ENCODE assay signal across 32 cellular contexts in the genomic region with DNA sequence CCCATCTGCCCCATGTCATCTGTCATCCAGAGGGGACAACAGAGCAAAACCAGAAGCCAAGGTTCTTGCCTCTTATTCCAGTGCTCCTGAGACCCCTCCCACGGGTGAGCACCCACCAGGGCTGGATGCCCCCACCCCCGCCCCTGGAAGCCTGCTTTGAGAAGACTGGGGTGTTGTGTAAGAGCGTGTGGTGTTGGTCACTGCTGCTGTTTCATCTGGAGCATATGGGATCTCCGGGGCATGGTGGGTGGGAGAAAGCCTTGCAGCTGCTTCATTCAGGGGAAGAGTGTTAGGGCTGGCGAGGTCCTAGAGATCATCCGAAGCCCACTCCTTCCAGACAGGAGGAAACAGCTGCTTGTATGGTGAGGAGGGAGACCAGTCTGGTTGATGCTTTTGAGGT. TPM values are rescaled to one million over a fixed set of nuclear protein-coding genes. Genes with fewer than 3 reads are reported as not detected.
DNase-seq lines count a peak whose midpoint lies in the region; ATAC-seq, FAIRE-seq and TF ChIP-seq lines count a peak whose summit lies in the region.
"Had no signal": no experiment of that assay in that cellular context is flagged by ENCODE, and none has a peak within 500 bp of the region (broad histone marks: within the 10 kb centered on the region; RNA-seq: fewer than 3 reads in every experiment).

No MANE protein-coding gene starts in this region.

- no TSS peak for BruUV-seq in IMR-90 (replicated peaks; lab: Mats Ljungman, UMichigan)

- H3K79me1 ChIP-seq in IMR-90 (ENCODE audit: low read depth in 1 of 2, low read length in 2 of 2) = no peaks in the 10 kb centered on the region; a peak in 1 of 4 replicates

- H3K36me3 ChIP-seq in IMR-90 (ENCODE audit: control insufficient read depth, insufficient read depth, low read length) = no peaks in the 10 kb centered on the region
- H3K36me3 ChIP-seq in kidney (ENCODE audit: control insufficient read depth in 1 of 2, insufficient read depth in 2 of 2, low read length in 2 of 2) = no peaks in the 10 kb centered on the region
- no peaks in the 10 kb centered on the region for H3K36me3 ChIP-seq in smooth muscle cell (ENCODE audit: low read depth)
- H3K36me3 ChIP-seq in CD8-positive, alpha-beta memory T cell (ENCODE audit: insufficient read depth, low read length) = no peaks in the 10 kb centered on the region
- H3K36me3 ChIP-seq: breast epithelium, esophagus muscularis mucosa, gastrocnemius medialis, pancreas, SJSA1 had no signal

- peaks cover 4 to 10% of the 10 kb centered on the region in 2 donors for H3K27me3 Mint-ChIP-seq in CD8-positive, alpha-beta memory T cell

- H3K4me3 Mint-ChIP-seq in CD8-positive, alpha-beta memory T cell = no peak overlapping the region
- H3K4me3 Mint-ChIP-seq: activated naive CD4-positive, alpha-beta T cell treated with anti-CD3 and anti-CD28 coated beads for 36 hours; naive B cell; stimulated activated naive CD8-positive, alpha-beta T cell treated with anti-CD3 and anti-CD28 coated beads, Interleukin-15, amount 100 ng/mL, for 72 hours had no signal

- FAIRE-seq in kidney (lab: Jason Lieb, UNC) (no peak), H54 (lab: Jason Lieb, UNC) (no peak)
- FAIRE-seq: keratinocyte, pancreas had no signal

- intact Hi-C loops in IMR-90 (cut with micrococcal nuclease) (no loop called here), kidney (cut with DNase I) (no loop called here)

- H2BK15ac ChIP-seq in IMR-90 (ENCODE audit: low read depth, low read length) = no peak overlapping the region

- H2AK9ac ChIP-seq in IMR-90 (replicated peaks; ENCODE audit: low read depth, low read length, poor library complexity) = no peak overlapping the region

- H4K5ac ChIP-seq in IMR-90 (ENCODE audit: low read depth, low read length) = no peak overlapping the region

- POLR2A ChIA-PET in IMR-90 (lab: Charles Lee; ENCODE audit: unreplicated experiment) = no interaction called here
- POLR2A ChIA-PET in CD8-positive, alpha-beta memory T cell (lab: Charles Lee) = no interaction called here

- H4K91ac ChIP-seq in IMR-90 (ENCODE audit: insufficient read depth, low read depth, low read length) = no peak overlapping the region

- no peak overlapping the region for H2AK5ac ChIP-seq in IMR-90 (ENCODE audit: low read depth, low read length)

- no peak overlapping the region for H2BK120ac ChIP-seq in IMR-90 (ENCODE audit: low read depth, low read length)

- no peak overlapping the region for H3K14ac ChIP-seq in IMR-90 (replicated peaks; ENCODE audit: low read depth, low read length)

- H3K9ac ChIP-seq in IMR-90 (ENCODE audit: low read depth, low read length) (no peak overlapping the region), kidney (ENCODE audit: low read length in 2 of 2) (no peak overlapping the region), smooth muscle cell (ENCODE audit: low read depth) (no peak overlapping the region)

- H3K4me1 ChIP-seq in IMR-90 (ENCODE audit: control insufficient read depth, insufficient read depth, low read length) (peaks cover 18% of the 10 kb centered on the region), kidney (ENCODE audit: control insufficient read depth in 1 of 2, insufficient read depth in 1 of 2, low read depth in 1 of 2, low read length in 2 of 2) (peaks cover 0 to 6% of the 10 kb centered on the region in 2 donors), smooth muscle cell (ENCODE audit: low read depth) (peaks cover 15% of the 10 kb centered on the region)
- no peaks in the 10 kb centered on the region for H3K4me1 ChIP-seq in CD8-positive, alpha-beta memory T cell (ENCODE audit: insufficient read depth, low read length)

- no peak for TF ChIP-seq POLR2A in IMR-90 (IDR thresholded peaks at IDR 0.05; ENCODE audit: low read depth, low read length)
- TF ChIP-seq POLR2A in H54 (IDR thresholded peaks at IDR 0.05; ENCODE audit: low read depth, low read length) = no peak

- TF ChIP-seq CTCF in IMR-90 (conservative IDR thresholded peaks at IDR 0.05; ENCODE audit: low read depth, low read length) (no peak), kidney (IDR thresholded peaks at IDR 0.05; ENCODE audit: borderline replicate concordance, extremely low read depth, insufficient read depth) (no peak), smooth muscle cell (IDR thresholded peaks at IDR 0.05; ENCODE audit: borderline replicate concordance, insufficient read depth, poor library complexity, severe bottlenecking) (no peak)

- H3K4me1 Mint-ChIP-seq in CD8-positive, alpha-beta memory T cell = no peaks in the 10 kb centered on the region
- H3K4me1 Mint-ChIP-seq: stimulated activated naive CD8-positive, alpha-beta T cell treated with anti-CD3 and anti-CD28 coated beads, Interleukin-15, amount 100 ng/mL, for 72 hours had no signal

- no peak for ATAC-seq in IMR-90 (ENCODE audit: low read depth)
- ATAC-seq: gastrocnemius medialis; Panc1; pancreas; right cardiac atrium; stimulated activated naive CD8-positive, alpha-beta T cell treated with anti-CD3 and anti-CD28 coated beads, Interleukin-15, amount 100 ng/mL, for 72 hours had no signal

- H3K36me3 Mint-ChIP-seq in CD8-positive, alpha-beta memory T cell = no peaks in the 10 kb centered on the region

- H3K9me3 ChIP-seq in IMR-90 (ENCODE audit: control insufficient read depth, insufficient read depth, low read length) (no peaks in the 10 kb centered on the region; the same call in 1 of the 2 replicates), kidney (ENCODE audit: control insufficient read depth in 1 of 2, low read length in 2 of 2) (no peaks in the 10 kb centered on the region), smooth muscle cell (replicated peaks; ENCODE audit: low read depth) (no peaks in the 10 kb centered on the region)
- H3K9me3 ChIP-seq in CD8-positive, alpha-beta memory T cell (ENCODE audit: low read length) = no peaks in the 10 kb centered on the region
- H3K9me3 ChIP-seq: breast epithelium, esophagus muscularis mucosa, gastrocnemius medialis, pancreas, SJSA1 had no signal

- CTCF ChIA-PET in IMR-90 (lab: Yijun Ruan, JAX) = interaction anchor here (1.1 kb wide), 1 partner anchor 25 kb away, joined by 4 read pairs; no protein-coding TSS in a partner anchor
- CTCF ChIA-PET in CD8-positive, alpha-beta memory T cell (lab: Charles Lee) = no interaction called here

- no peak overlapping the region for H2AFZ ChIP-seq in IMR-90 (replicated peaks; ENCODE audit: low read length, poor library complexity)
- H2AFZ ChIP-seq in smooth muscle cell (ENCODE audit: low read depth) = no peak overlapping the region

- H2BK20ac ChIP-seq in IMR-90 (ENCODE audit: low read depth, low read length) = no peak overlapping the region

- H3K27ac Mint-ChIP-seq in CD8-positive, alpha-beta memory T cell = no peak overlapping the region
- H3K27ac Mint-ChIP-seq: activated naive CD4-positive, alpha-beta T cell treated with anti-CD3 and anti-CD28 coated beads for 36 hours; stimulated activated naive CD8-positive, alpha-beta T cell treated with anti-CD3 and anti-CD28 coated beads, Interleukin-15, amount 100 ng/mL, for 72 hours had no signal

- H3K27ac ChIP-seq in IMR-90 (ENCODE audit: insufficient read depth, low read length) (no peak overlapping the region), kidney (ENCODE audit: low read depth in 2 of 2, low read length in 2 of 2) (no peak overlapping the region), smooth muscle cell (ENCODE audit: low read depth) (peak overlapping the region; percentile 99)
- H3K27ac ChIP-seq in CD8-positive, alpha-beta memory T cell (ENCODE audit: low read depth, low read length) = no peak overlapping the region
- H3K27ac ChIP-seq: 22Rv1, esophagus muscularis mucosa, gastrocnemius medialis, pancreas, SJSA1 had no signal

- H3F3A ChIP-seq in smooth muscle cell (ENCODE audit: low read depth) = peaks cover 11% of the 10 kb centered on the region

- no peak overlapping the region for H3K4me3 ChIP-seq in IMR-90 (ENCODE audit: insufficient read depth, low read depth, low read length)
- no peak overlapping the region for H3K4me3 ChIP-seq in kidney (ENCODE audit: low read length in 2 of 2)
- no peak overlapping the region for H3K4me3 ChIP-seq in smooth muscle cell
- H3K4me3 ChIP-seq in CD8-positive, alpha-beta memory T cell (ENCODE audit: low read length) = no peak overlapping the region
- H3K4me3 ChIP-seq: breast epithelium, esophagus muscularis mucosa, gastrocnemius medialis, pancreas, SJSA1 had no signal

- H2BK5ac ChIP-seq in IMR-90 (ENCODE audit: low read depth, low read length, poor library complexity, severe bottlenecking) = no peak overlapping the region

- no peak overlapping the region for H3K56ac ChIP-seq in IMR-90 (ENCODE audit: extremely low read depth, insufficient read depth, low read length)

- H4K20me1 ChIP-seq in IMR-90 (ENCODE audit: insufficient read depth, low read length) (no peaks in the 10 kb centered on the region), smooth muscle cell (ENCODE audit: low read depth) (no peaks in the 10 kb centered on the region)

- no peak for TF ChIP-seq RAD21 in IMR-90 (IDR thresholded peaks at IDR 0.05; ENCODE audit: low read length)

- in situ Hi-C loops in IMR-90 (cut with MboI; ENCODE audit: low sequenced_read_pairs) = no loop called here

- H3K4me2 ChIP-seq in IMR-90 (ENCODE audit: low read depth, low read length) (no peak overlapping the region), smooth muscle cell (peak overlapping the region; percentile 18)

- peak overlapping the region; percentile 19; the same call in 1 of the 2 replicates for H3K18ac ChIP-seq in IMR-90 (ENCODE audit: low read depth, low read length)

- dilution Hi-C loops in IMR-90 (cut with HindIII; ENCODE audit: low sequenced_read_pairs, unreplicated experiment) = no loop called here

- H3K79me2 ChIP-seq in smooth muscle cell (ENCODE audit: low read depth) = no peaks in the 10 kb centered on the region

- peaks cover 11% of the 10 kb centered on the region; the same call in 1 of the 2 replicates for H3K9me1 ChIP-seq in IMR-90 (ENCODE audit: insufficient read depth, low read length)

- no peak overlapping the region for H3K4ac ChIP-seq in IMR-90 (ENCODE audit: low read depth, low read length)

- no peak overlapping the region for H3K23ac ChIP-seq in IMR-90 (ENCODE audit: low read depth, low read length)

- WGBS in IMR-90 (ENCODE audit: extremely low coverage in 2 of 2, insufficient read length in 1 of 2), 2 experiments = no CpG with 5 or more reads among the region's 6 CpGs
- 47% methylated on average over 6 of the region's 6 CpGs for WGBS in smooth muscle cell (ENCODE audit: low lambda C conversion rate)

- DNase-seq in NCI-H82 (lab: John Stamatoyannopoulos, UW) (peak; percentile 8), NCI-H82 treated with DMSO at 0.1 percent for 48 hours (lab: John Stamatoyannopoulos, UW; ENCODE audit: unreplicated experiment) (no peak), IMR-90 (no peak), kidney (peak; percentile 26), smooth muscle cell (lab: John Stamatoyannopoulos, UW; ENCODE audit: unreplicated experiment) (no peak), H54 (ENCODE audit: insufficient read length, low spot score) (no peak), kidney tubule cell (ENCODE audit: low spot score) (no peak)
- no peak for DNase-seq in CD8-positive, alpha-beta memory T cell
- DNase-seq: activated naive CD4-positive, alpha-beta T cell treated with anti-CD3 and anti-CD28 coated beads for 36 hours; amygdala; DMS53; gastrocnemius medialis; GDM1; H7; mammary epithelial cell; naive B cell; NCI-H1694; NCI-H2171; NCI-H524; right cardiac atrium; stimulated activated CD4-positive, alpha-beta T cell treated with anti-CD3 and anti-CD28 coated beads, Interleukin-15, amount 100 ng/mL, for 24 hours; stimulated activated naive CD8-positive, alpha-beta T cell treated with anti-CD3 and anti-CD28 coated beads, Interleukin-15, amount 100 ng/mL, for 72 hours; T-helper 1 cell; trophoblast cell had no signal

- H3K27me3 ChIP-seq in IMR-90 (ENCODE audit: control insufficient read depth, insufficient read depth, low read length) (no peaks in the 10 kb centered on the region), smooth muscle cell (ENCODE audit: low read depth) (no peaks in the 10 kb centered on the region)
- no peaks in the 10 kb centered on the region for H3K27me3 ChIP-seq in CD8-positive, alpha-beta memory T cell (ENCODE audit: insufficient read depth, low read length, poor library complexity, severe bottlenecking)
- H3K27me3 ChIP-seq: breast epithelium, esophagus muscularis mucosa, gastrocnemius medialis, pancreas, SJSA1 had no signal

- H4K8ac ChIP-seq in IMR-90 (ENCODE audit: low read depth in 2 of 2, low read length in 2 of 2) = no peak overlapping the region

- H3K9me3 Mint-ChIP-seq in CD8-positive, alpha-beta memory T cell = no peaks in the 10 kb centered on the region
- H3K9me3 Mint-ChIP-seq: activated naive CD4-positive, alpha-beta T cell treated with anti-CD3 and anti-CD28 coated beads for 36 hours; stimulated activated naive CD8-positive, alpha-beta T cell treated with anti-CD3 and anti-CD28 coated beads, Interleukin-15, amount 100 ng/mL, for 72 hours had no signal

RNA-seq across cellular contexts. Expression of a gene that starts 54.1 kb away (rescaled TPM):
- not detected in 2 replicates for total RNA-seq in IMR-90 (2012; rRNA removed)
- 0.37 and 0.80 TPM in 2 replicates for polyA plus RNA-seq in IMR-90 (2012; rRNA removed)
- polyA plus RNA-seq in IMR-90 (2012; cell fraction: cytosol; rRNA removed) = 0.95 and 2.3 TPM in 2 replicates
- 0.64 and 0.66 TPM in 2 replicates for polyA plus RNA-seq in IMR-90 (2012; cell fraction: nucleus; rRNA removed; ENCODE audit: low replicate concordance)
- total RNA-seq in kidney = 2.0 TPM
- 3.9 TPM for polyA plus RNA-seq in kidney (ENCODE audit: insufficient read depth, low read depth, low replicate concordance)
- 7.3 and 13.8 TPM in 2 replicates for total RNA-seq in smooth muscle cell
- polyA plus RNA-seq in smooth muscle cell = 71.4 and 98.6 TPM in 2 replicates
- not detected for total RNA-seq in CD8-positive, alpha-beta memory T cell
- polyA plus RNA-seq in CD8-positive, alpha-beta memory T cell = not detected
- total RNA-seq: activated CD8-positive, alpha-beta memory T cell treated with anti-CD3 and anti-CD28 coated beads for 36 hours; activated naive CD4-positive, alpha-beta T cell treated with anti-CD3 and anti-CD28 coated beads for 36 hours; H7; mammary epithelial cell; SJSA1 had no signal
- polyA plus RNA-seq: keratinocyte, mammary epithelial cell had no signal

Comparison
In these comparisons a context has a peak if more than half of its experiments do, and no peak if none do; other contexts are left out.
1. DNase-seq: peak in NCI-H82 (single experiment) and kidney (single experiment); none in NCI-H82 treated with DMSO at 0.1 percent for 48 hours (single experiment), IMR-90 (single experiment), smooth muscle cell (single experiment), CD8-positive, alpha-beta memory T cell (0 of 5), H54 (single experiment) and kidney tubule cell (single experiment).